13 cellular contexts compared by ENCODE assay signal in the genomic region with DNA sequence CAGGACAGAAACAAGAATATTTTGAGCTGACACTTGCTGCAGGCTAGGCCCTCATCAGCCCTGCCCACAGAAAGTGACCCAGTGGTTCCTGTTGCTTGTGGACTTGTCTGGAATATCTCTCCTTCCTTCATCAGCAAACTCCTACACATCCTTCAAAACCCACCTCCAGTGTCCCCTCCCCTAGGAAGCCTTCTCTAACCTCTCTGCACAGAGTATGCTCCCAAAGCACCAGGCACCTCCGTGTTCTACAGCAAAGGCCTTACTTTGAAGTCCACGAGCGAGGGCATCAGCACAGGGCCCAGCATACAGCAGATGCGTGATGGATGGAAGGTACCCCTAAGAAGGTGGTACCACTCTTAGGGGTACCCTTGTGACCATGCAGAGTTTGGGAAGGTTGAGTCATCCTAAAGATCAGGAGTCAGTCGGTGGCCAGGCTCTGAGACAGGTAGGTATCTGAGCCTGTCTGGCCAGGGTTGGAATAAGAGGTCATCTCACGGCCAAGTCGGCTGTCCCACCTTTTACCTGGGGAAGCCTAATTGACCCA. TPM values are rescaled to one million over a fixed set of nuclear protein-coding genes. Genes with fewer than 3 reads are reported as not detected.
A peak's percentile ranks its signal among the peaks of the same experiment; 100 is the strongest.
DNase-seq lines count a peak whose midpoint lies in the region; ATAC-seq and TF ChIP-seq lines count a peak whose summit lies in the region.
"Had no signal": no experiment of that assay in that cellular context is flagged by ENCODE, and none has a peak within 500 bp of the region (broad histone marks: within the 10 kb centered on the region; RNA-seq: fewer than 3 reads in every experiment).

No MANE protein-coding gene starts in this region.

- DNase-seq in activated CD4-positive, alpha-beta T cell treated with anti-CD3 and anti-CD28 coated beads for 36 hours = no peak
- DNase-seq in activated CD4-positive, alpha-beta T cell treated with anti-CD3 and anti-CD28 coated beads for 1 hour = no peak
- DNase-seq in activated CD4-positive, alpha-beta memory T cell treated with anti-CD3 and anti-CD28 coated beads for 36 hours = peak; percentile 10
- no peak for DNase-seq in hepatocyte (ENCODE audit: low spot score)
- DNase-seq in stomach = no peak
- DNase-seq in AG08395 (ENCODE audit: low spot score) = no peak
- DNase-seq in NCI-H510A treated with DMSO at 0.1 percent for 48 hours (lab: John Stamatoyannopoulos, UW) = no peak
- DNase-seq: NCI-H2107, small intestine had no signal

- H3K27ac ChIP-seq in hepatocyte (no peak overlapping the region), stomach (peak overlapping the region in 3 of 5 donors; percentile 11 to 94 (median 39))
- H3K27ac ChIP-seq: gastrocnemius medialis had no signal

- intact Hi-C loops in activated CD4-positive, alpha-beta T cell treated with anti-CD3 and anti-CD28 coated beads for 36 hours (cut with DNase I, micrococcal nuclease) = loop anchor here in 1 of 2 experiments (10.0 kb wide), 2 partner anchors 600 to 930 kb away; a partner anchor contains a TSS
- intact Hi-C loops in activated CD4-positive, alpha-beta memory T cell treated with anti-CD3 and anti-CD28 coated beads for 36 hours (cut with micrococcal nuclease) = no loop called here
- intact Hi-C loops in stomach (cut with DNase I; ENCODE audit: low total_unique reads) = no loop called here

- CTCF ChIA-PET in activated CD4-positive, alpha-beta T cell treated with anti-CD3 and anti-CD28 coated beads for 36 hours (lab: Charles Lee) = interaction anchor here (0.6 kb wide), 1 partner anchor 14 kb away, joined by 3 read pairs; no protein-coding TSS in a partner anchor
- CTCF ChIA-PET in activated CD4-positive, alpha-beta memory T cell treated with anti-CD3 and anti-CD28 coated beads for 36 hours (lab: Charles Lee) = interaction anchor here (5.7 kb wide), 1 partner anchor 15 kb away, joined by 26 read pairs; no protein-coding TSS in a partner anchor

- H3K4me3 ChIP-seq in hepatocyte (no peak overlapping the region), stomach (no peak overlapping the region)

- H3K79me2 ChIP-seq in hepatocyte = peaks cover 37% of the 10 kb centered on the region

- H3K27me3 ChIP-seq in hepatocyte = no peaks in the 10 kb centered on the region
- H3K27me3 ChIP-seq in stomach = peaks cover 0 to 17% (median 0%) of the 10 kb centered on the region in 3 donors
- H3K27me3 ChIP-seq: gastrocnemius medialis had no signal

- H3K9me3 Mint-ChIP-seq in activated CD4-positive, alpha-beta T cell treated with anti-CD3 and anti-CD28 coated beads for 36 hours (ENCODE audit: low read depth) = no peaks in the 10 kb centered on the region
- H3K9me3 Mint-ChIP-seq in activated CD4-positive, alpha-beta memory T cell treated with anti-CD3 and anti-CD28 coated beads for 36 hours = no peaks in the 10 kb centered on the region

- POLR2A ChIA-PET in activated CD4-positive, alpha-beta T cell treated with anti-CD3 and anti-CD28 coated beads for 36 hours (lab: Charles Lee) = interaction anchor here (0.6 kb wide), 1 partner anchor 75 kb away, joined by 6 read pairs; no protein-coding TSS in a partner anchor
- POLR2A ChIA-PET in activated CD4-positive, alpha-beta memory T cell treated with anti-CD3 and anti-CD28 coated beads for 36 hours (lab: Charles Lee) = interaction anchor here (0.7 to 1.6 kb wide), 2 partner anchors 72 to 87 kb away, joined by 3 to 4 read pairs; a partner anchor contains a TSS

- peaks cover 35% of the 10 kb centered on the region for H3K4me1 ChIP-seq in hepatocyte (ENCODE audit: insufficient read depth)
- H3K4me1 ChIP-seq in stomach = peaks cover 38 to 82% (median 66%) of the 10 kb centered on the region in 4 donors

- H3K36me3 ChIP-seq in hepatocyte (replicated peaks; ENCODE audit: insufficient read depth, low read depth) = no peaks in the 10 kb centered on the region
- no peaks in the 10 kb centered on the region for H3K36me3 ChIP-seq in stomach
- H3K36me3 ChIP-seq: gastrocnemius medialis had no signal

- H4K20me1 ChIP-seq in hepatocyte (ENCODE audit: insufficient read depth, poor library complexity, severe bottlenecking) = no peaks in the 10 kb centered on the region

- no peak for TF ChIP-seq POLR2A in stomach (IDR thresholded peaks at IDR 0.05)

- H3K27me3 Mint-ChIP-seq in activated CD4-positive, alpha-beta T cell treated with anti-CD3 and anti-CD28 coated beads for 36 hours = no peaks in the 10 kb centered on the region
- H3K27me3 Mint-ChIP-seq in activated CD4-positive, alpha-beta memory T cell treated with anti-CD3 and anti-CD28 coated beads for 36 hours = no peaks in the 10 kb centered on the region

- H2AFZ ChIP-seq in hepatocyte = no peak overlapping the region

- no peak for TF ChIP-seq EP300 in stomach (IDR thresholded peaks at IDR 0.05)

- H3K27ac Mint-ChIP-seq in activated CD4-positive, alpha-beta T cell treated with anti-CD3 and anti-CD28 coated beads for 36 hours = peak overlapping the region; percentile 21
- peak overlapping the region; percentile 66 for H3K27ac Mint-ChIP-seq in activated CD4-positive, alpha-beta memory T cell treated with anti-CD3 and anti-CD28 coated beads for 36 hours

- WGBS in hepatocyte (ENCODE audit: low lambda C conversion rate, missing lambda C conversion rate) = 88% methylated on average over 7 of the region's 7 CpGs
- 93 to 95% (median 94%) methylated on average over 7 of the region's 7 CpGs for WGBS in stomach, 5 donors

- TF ChIP-seq CTCF in hepatocyte (IDR thresholded peaks at IDR 0.05; ENCODE audit: poor library complexity) (no peak), stomach (IDR thresholded peaks at IDR 0.05) (no peak)

- peaks cover 82% of the 10 kb centered on the region for H3K4me1 Mint-ChIP-seq in activated CD4-positive, alpha-beta T cell treated with anti-CD3 and anti-CD28 coated beads for 36 hours
- peaks cover 83% of the 10 kb centered on the region for H3K4me1 Mint-ChIP-seq in activated CD4-positive, alpha-beta memory T cell treated with anti-CD3 and anti-CD28 coated beads for 36 hours (ENCODE audit: low read depth)

- no peaks in the 10 kb centered on the region for H3K36me3 Mint-ChIP-seq in activated CD4-positive, alpha-beta T cell treated with anti-CD3 and anti-CD28 coated beads for 36 hours (ENCODE audit: low read depth)
- H3K36me3 Mint-ChIP-seq in activated CD4-positive, alpha-beta memory T cell treated with anti-CD3 and anti-CD28 coated beads for 36 hours = peaks cover 3% of the 10 kb centered on the region

- no peak for ATAC-seq in activated CD4-positive, alpha-beta T cell treated with anti-CD3 and anti-CD28 coated beads for 36 hours
- ATAC-seq in HG02981 (IDR thresholded peaks at IDR 0.05; ENCODE audit: unreplicated experiment) = no peak
- ATAC-seq: gastrocnemius medialis, Right ventricle myocardium inferior had no signal

- peak overlapping the region; percentile 17 for H3K4me3 Mint-ChIP-seq in activated CD4-positive, alpha-beta T cell treated with anti-CD3 and anti-CD28 coated beads for 36 hours
- peak overlapping the region; percentile 0 for H3K4me3 Mint-ChIP-seq in activated CD4-positive, alpha-beta memory T cell treated with anti-CD3 and anti-CD28 coated beads for 36 hours

- H3K9me2 ChIP-seq in hepatocyte (replicated peaks; ENCODE audit: insufficient read depth) = no peaks in the 10 kb centered on the region

- H3K4me2 ChIP-seq in hepatocyte = peak overlapping the region; percentile 95

- H3K9me3 ChIP-seq in hepatocyte (ENCODE audit: low read depth) (no peaks in the 10 kb centered on the region), stomach (no peaks in the 10 kb centered on the region)
- H3K9me3 ChIP-seq: gastrocnemius medialis had no signal

RNA-seq across cellular contexts. Expression of a gene that starts 2.0 kb away (rescaled TPM):
- total RNA-seq in activated CD4-positive, alpha-beta T cell treated with anti-CD3 and anti-CD28 coated beads for 36 hours = 1 to 10 TPM; 8.8 to 9.0 TPM
- total RNA-seq in activated CD4-positive, alpha-beta memory T cell treated with anti-CD3 and anti-CD28 coated beads for 36 hours = 1 to 10 TPM; 7.0 to 7.9 TPM
- total RNA-seq in hepatocyte (10.5 and 11.4 TPM in 2 replicates), stomach (10 to 100 TPM in 2 of 5 donors, 1 to 10 TPM in 2, not detected in 1; 1.7 to 14.5 (median 6.9) TPM)
- polyA plus RNA-seq in hepatocyte (13.1 and 17.2 TPM in 2 replicates), stomach (1 to 10 TPM; 2.3 to 6.5 (median 4.1) TPM)

RNA-seq across cellular contexts. Expression of a gene that starts 8.0 kb away (rescaled TPM):
- 1 to 10 TPM; 3.0 to 4.9 TPM for total RNA-seq in activated CD4-positive, alpha-beta T cell treated with anti-CD3 and anti-CD28 coated beads for 36 hours
- 1 to 10 TPM; 6.7 to 6.9 TPM for total RNA-seq in activated CD4-positive, alpha-beta memory T cell treated with anti-CD3 and anti-CD28 coated beads for 36 hours
- total RNA-seq in hepatocyte (1.1 and 2.2 TPM in 2 replicates), stomach (1 to 10 TPM in 1 of 5 donors, under 1 TPM in 2, not detected in 2; under 0.01 to 1.4 (median 0.18) TPM)
- polyA plus RNA-seq in hepatocyte (1.9 and 2.9 TPM in 2 replicates), stomach (under 1 TPM; 0.19 to 0.80 (median 0.76) TPM)
- total RNA-seq: gastrocnemius medialis, lung microvascular endothelial cell had no signal

RNA-seq across cellular contexts. Expression of a gene that starts 48.1 kb away (rescaled TPM):
- total RNA-seq in activated CD4-positive, alpha-beta T cell treated with anti-CD3 and anti-CD28 coated beads for 36 hours = 1 to 10 TPM; 5.7 to 6.7 TPM
- total RNA-seq in activated CD4-positive, alpha-beta memory T cell treated with anti-CD3 and anti-CD28 coated beads for 36 hours = 1 to 10 TPM; 5.5 to 7.1 TPM
- 112 and 122 TPM in 2 replicates for total RNA-seq in hepatocyte
- polyA plus RNA-seq in hepatocyte = 96.3 and 106 TPM in 2 replicates
- total RNA-seq in stomach = 10 to 100 TPM; 11.2 to 51.0 (median 23.9) TPM
- 10 to 100 TPM; 21.5 to 55.9 (median 44.6) TPM for polyA plus RNA-seq in stomach
